Comparison of ENCODE assay signal across 18 cellular contexts in genomic region chr9:122342323-122343050, GRCh38.
"Had no signal": no experiment of that assay in that cellular context is flagged by ENCODE, and none has a peak within 500 bp of the region (broad histone marks: within the 10 kb centered on the region; RNA-seq: fewer than 3 reads in every experiment).

No MANE protein-coding gene starts in this region.

- FAIRE-seq: small intestine had no signal

- H3K36me3 Mint-ChIP-seq: naive B cell had no signal

- H3K9me3 Mint-ChIP-seq: naive B cell, nephron progenitor cell had no signal

- H3K79me2 ChIP-seq: hepatocyte had no signal

- H3K4me3 Mint-ChIP-seq: naive B cell, nephron progenitor cell had no signal

- H3K36me3 ChIP-seq: ovary, right atrium auricular region had no signal

- H2AFZ ChIP-seq: hepatocyte had no signal

- H3K4me3 ChIP-seq: dorsolateral prefrontal cortex, hepatocyte, lung, ovary, right atrium auricular region had no signal

- H3K27ac ChIP-seq: dorsolateral prefrontal cortex, hepatocyte, ovary, right atrium auricular region had no signal

- ATAC-seq: left colon, left ventricle myocardium superior had no signal

- H3K9me3 ChIP-seq: ovary, right atrium auricular region had no signal

- H3K27ac Mint-ChIP-seq: nephron progenitor cell had no signal

- DNase-seq: cortex of kidney; dorsolateral prefrontal cortex; effector CD8-positive, alpha-beta T cell; foreskin melanocyte; head of caudate nucleus; left colon; left ventricle myocardium superior; mesenchymal stem cell; naive B cell; nephron progenitor cell; ovary; small intestine; stimulated activated CD4-positive, alpha-beta T cell treated with anti-CD3 and anti-CD28 coated beads, Interleukin-2, amount 100 ng/mL, for 48 hours; stimulated activated naive CD4-positive, alpha-beta T cell treated with Interleukin-2 at 50 U/mL for 16 hours; trophoblast cell had no signal

- H3K27me3 ChIP-seq: dorsolateral prefrontal cortex, ovary, right atrium auricular region had no signal

- H3K4me2 ChIP-seq: hepatocyte had no signal
